Comparison of ENCODE assay signal across 12 cellular contexts in genomic region chr4:73231518-73232487, GRCh38.
"Had no signal": no experiment of that assay in that cellular context is flagged by ENCODE, and none has a peak within 500 bp of the region (broad histone marks: within the 10 kb centered on the region; RNA-seq: fewer than 3 reads in every experiment).

No MANE protein-coding gene starts in this region.

- ATAC-seq: activated CD8-positive, alpha-beta memory T cell treated with anti-CD3 and anti-CD28 coated beads, Interleukin-2, amount 10 ng/mL, durations not matched to agents 7 days and 5 days; gastroesophageal sphincter; left lung had no signal

- H3K27me3 Mint-ChIP-seq: activated CD8-positive, alpha-beta memory T cell treated with anti-CD3 and anti-CD28 coated beads, Interleukin-2, amount 10 ng/mL, durations not matched to agents 7 days and 5 days had no signal

- H3K4me3 ChIP-seq: gastroesophageal sphincter, left lung, ovary, sigmoid colon, SJSA1, thoracic aorta had no signal

- DNase-seq: activated CD8-positive, alpha-beta memory T cell treated with anti-CD3 and anti-CD28 coated beads, Interleukin-2, amount 10 ng/mL, durations not matched to agents 7 days and 5 days; activated gamma-delta T cell treated with Interleukin-2 at 50 U/mL for 16 hours; activated T-cell treated with anti-CD3 and anti-CD28 coated beads, Interleukin-2, amount 50 U/mL, for 48 hours; islet precursor cell; left lung; ovary; sigmoid colon; stimulated activated CD4-positive, alpha-beta T cell treated with anti-CD3 and anti-CD28 coated beads, Interleukin-1b, Interleukin-23, amount 100 ng/mL, for 48 hours had no signal

- H3K9me3 ChIP-seq: gastroesophageal sphincter, left lung, ovary, sigmoid colon, SJSA1, thoracic aorta had no signal

- H3K27ac ChIP-seq: gastroesophageal sphincter, left lung, ovary, sigmoid colon, SJSA1, thoracic aorta had no signal

- H3K36me3 ChIP-seq: ovary had no signal

- H3K4me3 Mint-ChIP-seq: activated CD8-positive, alpha-beta memory T cell treated with anti-CD3 and anti-CD28 coated beads, Interleukin-2, amount 10 ng/mL, durations not matched to agents 7 days and 5 days; T-helper 2 cell treated with Interferon-gamma antibody and Interleukin-4, amounts not matched to agents 5 μg/mL and 100 μg/mL, for 36 hours had no signal

- H3K9me3 Mint-ChIP-seq: T-helper 2 cell treated with Interferon-gamma antibody and Interleukin-4, amounts not matched to agents 5 μg/mL and 100 μg/mL, for 36 hours had no signal

- H3K27me3 ChIP-seq: gastroesophageal sphincter, left lung, ovary, sigmoid colon, SJSA1 had no signal

- H3K27ac Mint-ChIP-seq: activated CD8-positive, alpha-beta memory T cell treated with anti-CD3 and anti-CD28 coated beads, Interleukin-2, amount 10 ng/mL, durations not matched to agents 7 days and 5 days; T-helper 2 cell treated with Interferon-gamma antibody and Interleukin-4, amounts not matched to agents 5 μg/mL and 100 μg/mL, for 36 hours had no signal

- H3K4me1 ChIP-seq: left lung, SJSA1 had no signal
